8 cellular contexts compared by ENCODE assay signal in genomic region chr19:38674388-38675133, GRCh38. TPM values are rescaled to one million over a fixed set of nuclear protein-coding genes. Genes with fewer than 3 reads are reported as not detected.
DNase-seq lines count a peak whose midpoint lies in the region; ATAC-seq and TF ChIP-seq lines count a peak whose summit lies in the region.

No MANE protein-coding gene starts in this region.

- no peak for TF ChIP-seq POLR2A in esophagus squamous epithelium (IDR thresholded peaks at IDR 0.05)

- DNase-seq in OCI-M1 (lab: John Stamatoyannopoulos, UW) = peak; percentile 69
- DNase-seq in esophagus squamous epithelium (lab: John Stamatoyannopoulos, UW) = no peak
- no peak for DNase-seq in NCI-H1417 (lab: John Stamatoyannopoulos, UW)
- no peak for DNase-seq in activated naive CD4-positive, alpha-beta T cell treated with anti-CD3 and anti-CD28 coated beads, Interleukin-2, amount 50 U/mL, for 16 hours
- DNase-seq in central memory CD4-positive, alpha-beta T cell = no peak

- ATAC-seq in GM18517 (IDR thresholded peaks at IDR 0.05; ENCODE audit: unreplicated experiment) = no peak

- H3K36me3 ChIP-seq in esophagus squamous epithelium (peaks cover 0 to 36% (median 0%) of the 10 kb centered on the region in 3 donors), neutrophil (peaks cover 5% of the 10 kb centered on the region)

- intact Hi-C loops in esophagus squamous epithelium (cut with DNase I) = no loop called here

- H3K9me3 ChIP-seq in esophagus squamous epithelium (no peaks in the 10 kb centered on the region), neutrophil (no peaks in the 10 kb centered on the region)

- TF ChIP-seq CTCF in 22Rv1 (IDR thresholded peaks at IDR 0.05) (no peak), esophagus squamous epithelium (IDR thresholded peaks at IDR 0.05) (no peak), neutrophil (IDR thresholded peaks at IDR 0.05) (no peak)

- H3K4me3 ChIP-seq in esophagus squamous epithelium = no peak overlapping the region
- H3K4me3 ChIP-seq in neutrophil (ENCODE audit: low read depth in 1 of 2, low read length in 1 of 2) = no peak overlapping the region

- peaks cover 44 to 96% (median 68%) of the 10 kb centered on the region in 3 donors for H3K4me1 ChIP-seq in esophagus squamous epithelium
- H3K4me1 ChIP-seq in neutrophil (ENCODE audit: control insufficient read depth in 1 of 2, insufficient read depth in 1 of 2, low read depth in 1 of 2, low read length in 1 of 2) = peaks cover 57 to 74% of the 10 kb centered on the region in 2 experiments

- 47 to 55% methylated on average over 15 to 16 of the region's 16 CpGs for WGBS in esophagus squamous epithelium, 2 donors

- H3K27me3 ChIP-seq in esophagus squamous epithelium = no peaks in the 10 kb centered on the region
- no peaks in the 10 kb centered on the region for H3K27me3 ChIP-seq in neutrophil

- H3K27ac ChIP-seq in 22Rv1 (peak overlapping the region; percentile 31; the same call in 1 of the 2 replicates), esophagus squamous epithelium (peak overlapping the region; percentile 77 to 99 (median 94)), neutrophil (peak overlapping the region; percentile 61)

RNA-seq across cellular contexts. Expression of gene ACTN4, which starts 27.1 kb away (rescaled TPM):
- total RNA-seq in esophagus squamous epithelium = 100 to 1,000 TPM; 302 to 705 (median 414) TPM

RNA-seq across cellular contexts. Expression of gene EIF3K, which starts 55.6 kb away (rescaled TPM):
- 100 to 1,000 TPM; 437 to 578 (median 516) TPM for total RNA-seq in esophagus squamous epithelium

RNA-seq across cellular contexts. Expression of gene MAP4K1, which starts 56.8 kb away (rescaled TPM):
- total RNA-seq in esophagus squamous epithelium = 1 to 10 TPM; 1.5 to 4.2 (median 2.7) TPM

Comparison
In these comparisons a context has a peak if more than half of its experiments do, and no peak if none do; other contexts are left out.
1. H3K27ac ChIP-seq: peak in every context shown above with its lines; median percentile 94 in esophagus squamous epithelium; 61 in neutrophil; 31 in 22Rv1.